Comparison of ENCODE assay signal across 8 cellular contexts in genomic region chr1:182789138-182790076, GRCh38. TPM values are rescaled to one million over a fixed set of nuclear protein-coding genes. Genes with fewer than 3 reads are reported as not detected.
DNase-seq lines count a peak whose midpoint lies in the region; ATAC-seq and TF ChIP-seq lines count a peak whose summit lies in the region.

Gene NPL (plus strand): TSS chr1:182789773. CDS start chr1:182794372, 4,599 bp downstream.

- H3K4me1 ChIP-seq in ascending aorta, result peaks cover 0 to 3% of the 10 kb centered on the region in 2 donors

- TF ChIP-seq POLR2A in GM15510 (IDR thresholded peaks at IDR 0.05; ENCODE audit: borderline replicate concordance, extremely low read depth, insufficient read length), result peak; percentile 86

- ATAC-seq in HG02759 (IDR thresholded peaks at IDR 0.05; ENCODE audit: unreplicated experiment) (peak; percentile 96), sciatic nerve (peak; percentile 96)

- H3K36me3 ChIP-seq in ascending aorta, result no peaks in the 10 kb centered on the region

- H3K4me3 ChIP-seq in ascending aorta, result peak within 1 kb of the TSS; percentile 61 to 62

- H3K27ac ChIP-seq in ascending aorta, result peak within 1 kb of the TSS; percentile 16 to 48

- no peak for TF ChIP-seq CTCF in ascending aorta (IDR thresholded peaks at IDR 0.05)

- DNase-seq in NCI-H1417 treated with DMSO at 0.1 percent for 48 hours (lab: John Stamatoyannopoulos, UW) (peak; percentile 74), T-helper 2 cell (peak; percentile 75 to 87 (median 80)), ascending aorta (ENCODE audit: low spot score in 2 of 2) (peak; percentile 36 to 90), hippocampal formation (lab: John Stamatoyannopoulos, UW) (peak; percentile 77 to 80), sciatic nerve (ENCODE audit: low spot score) (peak; percentile 89), NCI-H226 (no peak)

- H3K27me3 ChIP-seq in ascending aorta, result no peaks in the 10 kb centered on the region

- no peaks in the 10 kb centered on the region for H3K9me3 ChIP-seq in ascending aorta

- intact Hi-C loops in ascending aorta (cut with DNase I), result loop anchor here (1.0 to 5.0 kb wide), 2 partner anchors 50 to 397 kb away; partner anchors contain the start of genes DHX9 and GLUL
- intact Hi-C loops in sciatic nerve (cut with DNase I), result loop anchor here (10.0 kb wide), 1 partner anchor 705 kb away; no protein-coding TSS in a partner anchor

RNA-seq across cellular contexts. Expression of gene NPL, which starts in this region (rescaled TPM):
- 2.1 TPM for total RNA-seq in ascending aorta
- total RNA-seq in sciatic nerve, result 32.5 TPM

Comparison
In these comparisons a context has a peak if more than half of its experiments do, and no peak if none do; other contexts are left out.
1. RNA of gene NPL (total RNA-seq): 32.5 TPM in sciatic nerve (single experiment); 2.1 TPM in ascending aorta (single experiment); every median in the first group is over 10 times any median in the second.